ENCODE assay signal across 24 cellular contexts in genomic region chr16:87686697-87687570, GRCh38.
DNase-seq lines count a peak whose midpoint lies in the region; TF ChIP-seq lines count a peak whose summit lies in the region.
"Had no signal": no experiment of that assay in that cellular context is flagged by ENCODE, and none has a peak within 500 bp of the region (broad histone marks: within the 10 kb centered on the region; RNA-seq: fewer than 3 reads in every experiment).

No MANE protein-coding gene starts in this region.

- no peak overlapping the region for H3K27ac Mint-ChIP-seq in chondrocyte (ENCODE audit: unreplicated experiment)
- H3K27ac Mint-ChIP-seq: activated B cell treated with CpG ODN at 0.5 μM for 24 hours; activated CD4-positive, alpha-beta memory T cell treated with anti-CD3 and anti-CD28 coated beads, Interleukin-2, amount 10 ng/mL, durations not matched to agents 7 days and 5 days had no signal

- no peaks in the 10 kb centered on the region for H3K36me3 ChIP-seq in osteoblast (ENCODE audit: insufficient read depth, low read length)
- H3K36me3 ChIP-seq: BLaER1 treated with 17β-estradiol and CSF1 and Interleukin-3, amounts not matched to agents 10 nM and 100 nM; colonic mucosa; neutrophil; upper lobe of right lung had no signal

- no peaks in the 10 kb centered on the region for H3K9me3 Mint-ChIP-seq in chondrocyte (ENCODE audit: low read depth)
- H3K9me3 Mint-ChIP-seq: activated B cell treated with CpG ODN at 0.5 μM for 24 hours; activated CD4-positive, alpha-beta memory T cell treated with anti-CD3 and anti-CD28 coated beads, Interleukin-2, amount 10 ng/mL, durations not matched to agents 7 days and 5 days; activated naive CD4-positive, alpha-beta T cell treated with anti-CD3 and anti-CD28 coated beads, Interleukin-2, amount 50 U/mL, for 72 hours; activated T-cell treated with anti-CD3 and anti-CD28 coated beads, Interleukin-2, amount 50 U/mL, for 4 hours had no signal

- H3K27me3 ChIP-seq in osteoblast (ENCODE audit: insufficient read depth, low read length) = peaks cover 28% of the 10 kb centered on the region
- H3K27me3 ChIP-seq: colonic mucosa, foreskin keratinocyte had no signal

- peaks cover 4% of the 10 kb centered on the region for H3K4me1 ChIP-seq in osteoblast (ENCODE audit: insufficient read depth, low read length)
- H3K4me1 ChIP-seq: colonic mucosa, foreskin keratinocyte, upper lobe of right lung had no signal

- H3K27me3 Mint-ChIP-seq in chondrocyte (ENCODE audit: low read depth) = peaks cover 9% of the 10 kb centered on the region
- H3K27me3 Mint-ChIP-seq: activated CD4-positive, alpha-beta memory T cell treated with anti-CD3 and anti-CD28 coated beads, Interleukin-2, amount 10 ng/mL, durations not matched to agents 7 days and 5 days had no signal

- peaks cover 4% of the 10 kb centered on the region for H3K4me1 Mint-ChIP-seq in chondrocyte (ENCODE audit: low read depth)

- no peak overlapping the region for H3K4me2 ChIP-seq in osteoblast (ENCODE audit: insufficient read depth, low read length)

- no peaks in the 10 kb centered on the region for H4K20me1 ChIP-seq in osteoblast (ENCODE audit: insufficient read depth, low read length)

- no peaks in the 10 kb centered on the region for H3K9me3 ChIP-seq in osteoblast (ENCODE audit: low read depth, low read length)
- H3K9me3 ChIP-seq: BLaER1 treated with 17β-estradiol and CSF1 and Interleukin-3, amounts not matched to agents 10 nM and 100 nM; colonic mucosa; neutrophil; upper lobe of right lung had no signal

- peak; percentile 37 for DNase-seq in DMS 273 (lab: John Stamatoyannopoulos, UW; ENCODE audit: unreplicated experiment)
- DNase-seq in DMS 273 treated with DMSO at 0.1 percent for 48 hours (lab: John Stamatoyannopoulos, UW) = no peak
- DNase-seq in HuH-7.5 (ENCODE audit: low spot score) = peak; percentile 31
- peak; percentile 53 for DNase-seq in cerebellum (ENCODE audit: low spot score)
- DNase-seq in osteoblast (ENCODE audit: insufficient read length, low spot score, missing footprints) = peak; percentile 91
- no peak for DNase-seq in NCI-H2196 treated with DMSO at 0.1 percent for 48 hours (lab: John Stamatoyannopoulos, UW; ENCODE audit: unreplicated experiment)
- DNase-seq in chondrocyte (ENCODE audit: low spot score) = no peak
- no peak for DNase-seq in NCI-H526 (lab: John Stamatoyannopoulos, UW)
- DNase-seq: activated B cell treated with CpG ODN at 0.5 μM for 24 hours; activated CD4-positive, alpha-beta memory T cell treated with anti-CD3 and anti-CD28 coated beads, Interleukin-2, amount 10 ng/mL, durations not matched to agents 7 days and 5 days; activated T-cell treated with anti-CD3 and anti-CD28 coated beads, Interleukin-2, amount 50 U/mL, for 4 hours; colonic mucosa; foreskin keratinocyte; GDM1; NCI-H2029; NCI-H446; RPMI8226; stimulated activated CD4-positive, alpha-beta T cell treated with anti-CD3 and anti-CD28 coated beads, Interleukin-12 subunit alpha, Interleukin-12 subunit beta, amount 100 ng/mL, for 4 hours; T1000; upper lobe of right lung had no signal

- no peaks in the 10 kb centered on the region for H3K36me3 Mint-ChIP-seq in chondrocyte (ENCODE audit: low read depth)
- H3K36me3 Mint-ChIP-seq: activated naive CD4-positive, alpha-beta T cell treated with anti-CD3 and anti-CD28 coated beads, Interleukin-2, amount 50 U/mL, for 72 hours had no signal

- no peak overlapping the region for H3K27ac ChIP-seq in osteoblast (ENCODE audit: low read depth, low read length)
- H3K27ac ChIP-seq: 22Rv1; BLaER1 treated with 17β-estradiol and CSF1 and Interleukin-3, amounts not matched to agents 10 nM and 100 nM; colonic mucosa; foreskin keratinocyte; neutrophil; upper lobe of right lung had no signal

- H3K4me3 Mint-ChIP-seq in chondrocyte (ENCODE audit: unreplicated experiment) = no peak overlapping the region
- H3K4me3 Mint-ChIP-seq: activated B cell treated with CpG ODN at 0.5 μM for 24 hours; activated CD4-positive, alpha-beta memory T cell treated with anti-CD3 and anti-CD28 coated beads, Interleukin-2, amount 10 ng/mL, durations not matched to agents 7 days and 5 days; activated T-cell treated with anti-CD3 and anti-CD28 coated beads, Interleukin-2, amount 50 U/mL, for 4 hours had no signal

- no peak overlapping the region for H3K4me3 ChIP-seq in osteoblast (ENCODE audit: insufficient read depth, low read length)
- H3K4me3 ChIP-seq: BLaER1 treated with 17β-estradiol and CSF1 and Interleukin-3, amounts not matched to agents 10 nM and 100 nM; colonic mucosa; upper lobe of right lung had no signal

- no peak overlapping the region for H2AFZ ChIP-seq in osteoblast (ENCODE audit: low read length)

- H3K79me2 ChIP-seq in osteoblast (ENCODE audit: insufficient read depth, low read length) = no peaks in the 10 kb centered on the region

- no peak for TF ChIP-seq CTCF in osteoblast (IDR thresholded peaks at IDR 0.05; ENCODE audit: extremely low read depth, low read depth, low read length)
- TF ChIP-seq CTCF in chondrocyte (IDR thresholded peaks at IDR 0.05) = no peak

Comparison
In these comparisons a context has a peak if more than half of its experiments do, and no peak if none do; other contexts are left out.
1. DNase-seq: peak in DMS 273 (single experiment), HuH-7.5 (single experiment), cerebellum (single experiment) and osteoblast (single experiment); none in DMS 273 treated with DMSO at 0.1 percent for 48 hours (single experiment), NCI-H2196 treated with DMSO at 0.1 percent for 48 hours (single experiment), chondrocyte (single experiment) and NCI-H526 (0 of 2).